Comparison of ENCODE assay signal across 8 cellular contexts in the genomic region with DNA sequence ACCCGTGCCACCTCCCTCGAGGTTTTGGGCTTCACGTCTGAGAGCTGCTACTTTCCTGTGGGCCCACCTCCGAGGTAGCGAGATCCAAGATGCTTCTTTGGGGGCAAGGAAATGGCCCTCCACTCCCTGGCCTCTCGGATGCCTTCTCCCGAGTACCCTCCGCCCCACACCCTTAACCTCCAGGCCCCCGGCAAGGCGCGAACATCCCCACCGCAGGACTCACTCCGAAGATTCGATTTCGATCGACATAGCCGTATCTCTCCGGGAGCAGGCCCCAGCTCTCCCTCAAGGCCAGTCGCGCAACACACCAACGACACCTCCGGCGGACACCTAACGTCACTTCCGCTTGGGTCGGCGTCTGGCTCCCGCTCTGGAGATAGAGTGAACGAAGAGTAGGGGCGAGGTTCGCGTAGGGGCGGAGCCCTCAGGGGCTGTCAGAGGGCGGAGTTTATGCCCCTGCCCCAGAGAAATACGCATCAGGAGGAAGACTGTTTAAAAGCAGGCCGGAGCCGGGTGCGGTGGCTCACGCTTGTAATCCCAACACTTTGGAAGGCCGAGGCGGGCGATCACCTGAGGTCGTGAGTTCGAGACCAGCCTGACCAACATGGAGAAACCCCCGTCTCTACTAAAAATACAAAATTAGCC. TPM values are rescaled to one million over a fixed set of nuclear protein-coding genes. Genes with fewer than 3 reads are reported as not detected.
A peak's percentile ranks its signal among the peaks of the same experiment; 100 is the strongest.
DNase-seq lines count a peak whose midpoint lies in the region; ATAC-seq, FAIRE-seq and TF ChIP-seq lines count a peak whose summit lies in the region.

A gene (minus strand): TSS at position 315 of the 645 bp plus-strand sequence. CDS start 66 bp downstream, at position 249.

- peak within 1 kb of the TSS; percentile 95 for H3K4me3 ChIP-seq in BE2C (ENCODE audit: low read depth, low read length)

- ATAC-seq in HG03460 (IDR thresholded peaks at IDR 0.05; ENCODE audit: unreplicated experiment): peak; percentile 99

- no peak for TF ChIP-seq CTCF in BE2C (IDR thresholded peaks at IDR 0.05; ENCODE audit: low read depth, low read length)

- DNase-seq in BE2C: peak; percentile 97
- peak; percentile 84 for DNase-seq in GM19240 (ENCODE audit: insufficient read length, low spot score)
- peak; percentile 96 to 98 for DNase-seq in NCI-H526 (lab: John Stamatoyannopoulos, UW)
- DNase-seq in activated CD4-positive, alpha-beta T cell treated with anti-CD3 and anti-CD28 coated beads for 48 hours: peak; percentile 96
- DNase-seq in kidney tubule cell (ENCODE audit: low spot score): peak; percentile 98
- DNase-seq in stimulated activated CD4-positive, alpha-beta T cell treated with anti-CD3 and anti-CD28 coated beads, Interleukin-1b, Interleukin-23, amount 100 ng/mL, for 24 hours (ENCODE audit: low read depth in 4 of 4, low spot score in 1 of 4): peak; percentile 83 to 93 (median 88)

- peaks cover 2% of the 10 kb centered on the region; the same call in 1 of the 2 replicates for H3K4me1 ChIP-seq in BE2C

- no peaks in the 10 kb centered on the region for H3K27me3 ChIP-seq in BE2C

- FAIRE-seq in colon (lab: Jason Lieb, UNC): peak; percentile 64

- no peaks in the 10 kb centered on the region for H3K9me3 ChIP-seq in BE2C

- H3K36me3 ChIP-seq in BE2C: peaks cover 19% of the 10 kb centered on the region

RNA-seq across cellular contexts. Expression of the gene that starts here (rescaled TPM):
- 11.1 TPM for polyA plus RNA-seq in BE2C (2012; ENCODE audit: insufficient read depth, insufficient read length, low read depth)

Comparison
In these comparisons a context has a peak if more than half of its experiments do, and no peak if none do; other contexts are left out.
1. Peak in every context shown above with its lines: DNase-seq, ATAC-seq and H3K4me3 ChIP-seq.